ENCODE assay signal across 20 cellular contexts in genomic region chr9:123484130-123484529, GRCh38.
DNase-seq lines count a peak whose midpoint lies in the region; ATAC-seq and TF ChIP-seq lines count a peak whose summit lies in the region.
"Had no signal": no experiment of that assay in that cellular context is flagged by ENCODE, and none has a peak within 500 bp of the region (broad histone marks: within the 10 kb centered on the region; RNA-seq: fewer than 3 reads in every experiment).

No MANE protein-coding gene starts in this region.

- no peaks in the 10 kb centered on the region; the same call in 1 of the 2 replicates for H3K36me3 ChIP-seq in Caco-2 (ENCODE audit: control insufficient read depth, insufficient read depth, low read length)
- H3K36me3 ChIP-seq: SJSA1 had no signal

- POLR2A ChIA-PET in Caco-2 (lab: Charles Lee): interaction anchor here (0.6 kb wide), 1 partner anchor 174 kb away, joined by 5 read pairs; no protein-coding TSS in a partner anchor

- no peak for TF ChIP-seq CTCF in Caco-2 (IDR thresholded peaks at IDR 0.05; ENCODE audit: insufficient read depth in 1 of 2, low read depth in 1 of 2, low read length in 1 of 2, severe bottlenecking in 1 of 2, unreplicated experiment in 1 of 2)

- H3K27me3 Mint-ChIP-seq in Caco-2 (ENCODE audit: insufficient read depth, unreplicated experiment): no peaks in the 10 kb centered on the region
- H3K27me3 Mint-ChIP-seq in activated T-cell treated with anti-CD3 and anti-CD28 coated beads, Interleukin-2, amount 50 U/mL, for 24 hours: no peaks in the 10 kb centered on the region
- H3K27me3 Mint-ChIP-seq: IgD-negative memory B cell had no signal

- CTCF ChIA-PET in Caco-2 (lab: Charles Lee): no interaction called here

- H3K4me3 ChIP-seq in Caco-2 (ENCODE audit: low read depth, low read length): no peak overlapping the region
- H3K4me3 ChIP-seq: GM23248, SJSA1 had no signal

- H3K4me3 Mint-ChIP-seq in Caco-2 (ENCODE audit: unreplicated experiment): peak overlapping the region; percentile 25
- H3K4me3 Mint-ChIP-seq in activated T-cell treated with anti-CD3 and anti-CD28 coated beads, Interleukin-2, amount 50 U/mL, for 24 hours: no peak overlapping the region
- H3K4me3 Mint-ChIP-seq: CD14-positive monocyte, IgD-negative memory B cell had no signal

- peak overlapping the region; percentile 2 for H3K27ac Mint-ChIP-seq in Caco-2 (ENCODE audit: unreplicated experiment)
- no peak overlapping the region for H3K27ac Mint-ChIP-seq in activated T-cell treated with anti-CD3 and anti-CD28 coated beads, Interleukin-2, amount 50 U/mL, for 24 hours
- H3K27ac Mint-ChIP-seq: IgD-negative memory B cell had no signal

- peak; percentile 81 for ATAC-seq in left colon
- ATAC-seq in GM21360 (IDR thresholded peaks at IDR 0.05; ENCODE audit: unreplicated experiment): no peak
- no peak for ATAC-seq in HG02852 (IDR thresholded peaks at IDR 0.05; ENCODE audit: unreplicated experiment)
- ATAC-seq: HCT116 had no signal

- H3K9me3 Mint-ChIP-seq in Caco-2 (ENCODE audit: unreplicated experiment): no peaks in the 10 kb centered on the region
- no peaks in the 10 kb centered on the region for H3K9me3 Mint-ChIP-seq in activated T-cell treated with anti-CD3 and anti-CD28 coated beads, Interleukin-2, amount 50 U/mL, for 24 hours
- H3K9me3 Mint-ChIP-seq: CD14-positive monocyte, IgD-negative memory B cell had no signal

- BruUV-seq in Caco-2 (replicated peaks; lab: Mats Ljungman, UMichigan): no TSS peak

- peaks cover 27% of the 10 kb centered on the region for H3K4me1 Mint-ChIP-seq in Caco-2 (ENCODE audit: low read depth, unreplicated experiment)
- H3K4me1 Mint-ChIP-seq in activated T-cell treated with anti-CD3 and anti-CD28 coated beads, Interleukin-2, amount 50 U/mL, for 24 hours (ENCODE audit: low read depth): no peaks in the 10 kb centered on the region
- H3K4me1 Mint-ChIP-seq: CD14-positive monocyte, IgD-negative memory B cell had no signal

- no peaks in the 10 kb centered on the region for H3K27me3 ChIP-seq in Caco-2 (replicated peaks; ENCODE audit: control insufficient read depth, insufficient read depth, low read length)
- H3K27me3 ChIP-seq: SJSA1 had no signal

- H3K4me1 ChIP-seq in Caco-2: peaks cover 47% of the 10 kb centered on the region
- H3K4me1 ChIP-seq: SJSA1 had no signal

- DNase-seq in Caco-2 (peak; percentile 61 to 65), SW480 (ENCODE audit: low spot score) (peak; percentile 18), left colon (peak; percentile 67), mucosa of gallbladder (ENCODE audit: low spot score) (peak; percentile 54), OCI-M2 (lab: John Stamatoyannopoulos, UW; ENCODE audit: unreplicated experiment) (no peak)
- no peak for DNase-seq in activated T-cell treated with anti-CD3 and anti-CD28 coated beads, Interleukin-2, amount 50 U/mL, for 24 hours
- DNase-seq: 8988T, GDM1, GM23248, Karpas-422, NCI-H1417 treated with DMSO at 0.1 percent for 48 hours, NCI-H1930, NCI-H226, NCI-H524 had no signal

- intact Hi-C loops in Caco-2 (cut with micrococcal nuclease; ENCODE audit: unreplicated experiment): loop anchor here (1.0 to 5.0 kb wide), 2 partner anchors 17 to 82 kb away; no protein-coding TSS in a partner anchor
- intact Hi-C loops in left colon (cut with DNase I, micrococcal nuclease): no loop called here

- no peaks in the 10 kb centered on the region for H3K9me3 ChIP-seq in Caco-2
- H3K9me3 ChIP-seq: SJSA1 had no signal

- peaks cover 15% of the 10 kb centered on the region for H3K36me3 Mint-ChIP-seq in Caco-2 (ENCODE audit: insufficient read depth, unreplicated experiment)
- H3K36me3 Mint-ChIP-seq in activated T-cell treated with anti-CD3 and anti-CD28 coated beads, Interleukin-2, amount 50 U/mL, for 24 hours (ENCODE audit: low read depth): no peaks in the 10 kb centered on the region

Comparison
In these comparisons a context has a peak if more than half of its experiments do, and no peak if none do; other contexts are left out.
1. DNase-seq: peak in Caco-2 (2 of 2), SW480 (single experiment), left colon (2 of 2) and mucosa of gallbladder (single experiment); none in OCI-M2 (single experiment) and activated T-cell treated with anti-CD3 and anti-CD28 coated beads, Interleukin-2, amount 50 U/mL, for 24 hours (single experiment).